ENCODE assay signal across 1 cellular context in genomic region chr18:44143054-44143453, GRCh38.
TF ChIP-seq lines count a peak whose summit lies in the region.

No MANE protein-coding gene starts in this region.

TF ChIP-seq in SK-N-SH, 30 proteins besides CTCF, POLR2A, EP300 and RAD21 (continued from another document):
- no peak for TF ChIP-seq IRF3 (IDR thresholded peaks at IDR 0.05; ENCODE audit: low read depth, low read length)
- peak; percentile 76; the same call in 1 of the 2 replicates for TF ChIP-seq RXRA (IDR thresholded peaks at IDR 0.05; ENCODE audit: borderline replicate concordance, low read depth)
- TF ChIP-seq NRF1 (IDR thresholded peaks at IDR 0.05; ENCODE audit: low read depth, low read length) = no peak
- TF ChIP-seq RCOR1 (IDR thresholded peaks at IDR 0.05; ENCODE audit: low read length) = no peak
- TF ChIP-seq TAF1 (IDR thresholded peaks at IDR 0.05; ENCODE audit: borderline replicate concordance, low read depth, low read length) = no peak
- no peak for TF ChIP-seq GABPA (IDR thresholded peaks at IDR 0.05; ENCODE audit: low read depth)
- no peak for TF ChIP-seq FOXJ3 (CRISPR knock-in tag; IDR thresholded peaks at IDR 0.05)
- peak; percentile 88 for TF ChIP-seq NFIC (IDR thresholded peaks at IDR 0.05; ENCODE audit: borderline replicate concordance)
- peak; percentile 88 for TF ChIP-seq POLR2AphosphoS5 (IDR thresholded peaks at IDR 0.05; ENCODE audit: low read depth, low read length)
- TF ChIP-seq ELF1 (IDR thresholded peaks at IDR 0.05) = no peak; the same call in 1 of the 2 replicates
- TF ChIP-seq USF2 (IDR thresholded peaks at IDR 0.05; ENCODE audit: borderline replicate concordance, low read depth, low read length) = no peak
- peak; percentile 99 for TF ChIP-seq FOXM1 (IDR thresholded peaks at IDR 0.05; ENCODE audit: low read depth)
- no peak for TF ChIP-seq CHD2 (IDR thresholded peaks at IDR 0.05; ENCODE audit: low read length, partially characterized antibody)
- TF ChIP-seq SMC3 (IDR thresholded peaks at IDR 0.05; ENCODE audit: low read depth, low read length) = no peak
- no peak for TF ChIP-seq REST (IDR thresholded peaks at IDR 0.05; ENCODE audit: low read depth, low read length)
- TF ChIP-seq MXI1 (IDR thresholded peaks at IDR 0.05; ENCODE audit: low read depth, low read length) = no peak
- peak; percentile 94 for TF ChIP-seq JUND (IDR thresholded peaks at IDR 0.05)
- 0 out of 2 replicates have a peak, but pooled peaks have one; percentile 46 for TF ChIP-seq MAX (IDR thresholded peaks at IDR 0.05; ENCODE audit: low read depth)
- TF ChIP-seq EZH2phosphoT487 (IDR thresholded peaks at IDR 0.05; ENCODE audit: borderline replicate concordance, low read depth) = no peak
- TF ChIP-seq GATA2 (CRISPR knock-in tag; IDR thresholded peaks at IDR 0.05) = no peak
